ENCODE assay signal across 1 cellular context in genomic region chr7:64784842-64785241, GRCh38.
A peak's percentile ranks its signal among the peaks of the same experiment; 100 is the strongest.
DNase-seq lines count a peak whose midpoint lies in the region; ATAC-seq lines count a peak whose summit lies in the region.
"Not testable (repeated sequence)": the region's sequence is repeated elsewhere in the genome, so short reads cannot be mapped to it uniquely, and the experiment has no call there.

No MANE protein-coding gene starts in this region.

- H3K4me3 Mint-ChIP-seq in stimulated activated naive CD8-positive, alpha-beta T cell treated with anti-CD3 and anti-CD28 coated beads, Interleukin-15, amount 100 ng/mL, for 72 hours, result not testable (repeated sequence)

- H3K4me1 Mint-ChIP-seq in stimulated activated naive CD8-positive, alpha-beta T cell treated with anti-CD3 and anti-CD28 coated beads, Interleukin-15, amount 100 ng/mL, for 72 hours, result not testable (repeated sequence)

- not testable (repeated sequence) for DNase-seq in stimulated activated naive CD8-positive, alpha-beta T cell treated with anti-CD3 and anti-CD28 coated beads, Interleukin-15, amount 100 ng/mL, for 72 hours

- peak; percentile 64 for ATAC-seq in stimulated activated naive CD8-positive, alpha-beta T cell treated with anti-CD3 and anti-CD28 coated beads, Interleukin-15, amount 100 ng/mL, for 72 hours

- not testable (repeated sequence) for H3K27ac Mint-ChIP-seq in stimulated activated naive CD8-positive, alpha-beta T cell treated with anti-CD3 and anti-CD28 coated beads, Interleukin-15, amount 100 ng/mL, for 72 hours

- H3K27me3 Mint-ChIP-seq in stimulated activated naive CD8-positive, alpha-beta T cell treated with anti-CD3 and anti-CD28 coated beads, Interleukin-15, amount 100 ng/mL, for 72 hours, result not testable (repeated sequence)

- not testable (repeated sequence) for H3K9me3 Mint-ChIP-seq in stimulated activated naive CD8-positive, alpha-beta T cell treated with anti-CD3 and anti-CD28 coated beads, Interleukin-15, amount 100 ng/mL, for 72 hours
